8 cellular contexts compared by ENCODE assay signal in genomic region chr1:229557913-229558414, GRCh38. TPM values are rescaled to one million over a fixed set of nuclear protein-coding genes. Genes with fewer than 3 reads are reported as not detected.
DNase-seq lines count a peak whose midpoint lies in the region; ATAC-seq and TF ChIP-seq lines count a peak whose summit lies in the region.

No MANE protein-coding gene starts in this region.

- no peak for TF ChIP-seq POLR2A in ovary (IDR thresholded peaks at IDR 0.05)

- H3K4me1 ChIP-seq in ovary (ENCODE audit: insufficient read depth) = peaks cover 6% of the 10 kb centered on the region

- peak overlapping the region; percentile 66 to 94 for H3K27ac ChIP-seq in ovary

- TF ChIP-seq CTCF in AG04449 (IDR thresholded peaks at IDR 0.05; ENCODE audit: insufficient read depth, low read length, missing control alignments) (no peak), ovary (IDR thresholded peaks at IDR 0.05) (no peak)

- DNase-seq in AG04449 (ENCODE audit: low read depth, low spot score) (no peak), RKO (ENCODE audit: low spot score) (peak; percentile 37), cardiac septum (ENCODE audit: low spot score) (peak; percentile 79), ovary (peak; percentile 28 to 62 (median 53)), kidney glomerular epithelial cell (lab: John Stamatoyannopoulos, UW) (no peak)
- DNase-seq in activated naive CD4-positive, alpha-beta T cell treated with anti-CD3 and anti-CD28 coated beads, Interleukin-2, amount 50 U/mL, for 16 hours = peak; percentile 45

- peak overlapping the region; percentile 81 for H3K4me3 ChIP-seq in AG04449 (ENCODE audit: low read depth, low read length)
- H3K4me3 ChIP-seq in ovary = peak overlapping the region; percentile 90

- no peaks in the 10 kb centered on the region for H3K27me3 ChIP-seq in ovary

- CTCF ChIA-PET in AG04449 (lab: Yijun Ruan, JAX) = interaction anchor here (0.7 to 4.7 kb wide), 16 partner anchors 10 to 79 kb away, joined by 3 to 36 read pairs (median 4); partner anchors contain the start of genes TAF5L and URB2

- WGBS in ovary, 3 donors = 0 to 2% (median 1%) methylated on average over 17 to 59 of the region's 59 CpGs

- no peaks in the 10 kb centered on the region for H3K9me3 ChIP-seq in ovary

- no peaks in the 10 kb centered on the region for H3K36me3 ChIP-seq in ovary

- ATAC-seq in GM18520 (IDR thresholded peaks at IDR 0.05; ENCODE audit: unreplicated experiment) (peak; percentile 20), HG03025 (IDR thresholded peaks at IDR 0.05; ENCODE audit: low FRiP score, unreplicated experiment) (peak; percentile 30)

- POLR2A ChIA-PET in AG04449 (lab: Yijun Ruan, JAX) = interaction anchor here (1.2 kb wide), 1 partner anchor 68 kb away, joined by 6 read pairs; the partner anchor contains the start of genes TAF5L and URB2

- no peak for TF ChIP-seq EP300 in ovary (IDR thresholded peaks at IDR 0.05)

- intact Hi-C loops in cardiac septum (cut with DNase I) = loop anchor here (2.0 kb wide), 1 partner anchor 39 kb away; no protein-coding TSS in a partner anchor
- intact Hi-C loops in ovary (cut with DNase I) = loop anchor here in 2 of 4 donors (5.0 kb wide), 1 partner anchor 69 kb away; the partner anchor contains the start of genes TAF5L (in 2 of the 2) and URB2 (in 2 of the 2)

RNA-seq across cellular contexts. Expression of gene ABCB10, which starts 0.5 kb away (rescaled TPM):
- total RNA-seq in cardiac septum (11.0 TPM), ovary (10 to 100 TPM in 5 of 7 donors, 1 to 10 TPM in 2; 7.6 to 15.4 (median 10.3) TPM)
- polyA plus RNA-seq in ovary = 1 to 10 TPM; 5.6 to 6.9 TPM

RNA-seq across cellular contexts. Expression of gene NUP133, which starts 49.8 kb away (rescaled TPM):
- 24.5 TPM for total RNA-seq in cardiac septum
- total RNA-seq in ovary = 10 to 100 TPM; 40.5 to 49.2 (median 40.8) TPM
- 10 to 100 TPM; 15.3 to 29.3 TPM for polyA plus RNA-seq in ovary

Comparison
In these comparisons a context has a peak if more than half of its experiments do, and no peak if none do; other contexts are left out.
1. DNase-seq: peak in RKO (single experiment), activated naive CD4-positive, alpha-beta T cell treated with anti-CD3 and anti-CD28 coated beads, Interleukin-2, amount 50 U/mL, for 16 hours (single experiment), cardiac septum (single experiment) and ovary (5 of 5); none in AG04449 (single experiment) and kidney glomerular epithelial cell (single experiment).